In genomic region chr18:35064291-35064690, GRCh38 we compare ENCODE assay signal across 25 cellular contexts.
"Had no signal": no experiment of that assay in that cellular context is flagged by ENCODE, and none has a peak within 500 bp of the region (broad histone marks: within the 10 kb centered on the region; RNA-seq: fewer than 3 reads in every experiment).

No MANE protein-coding gene starts in this region.

- H3K36me3 ChIP-seq: adrenal gland had no signal

- H3K4me3 ChIP-seq: adrenal gland, SK-N-MC had no signal

- H3K27me3 Mint-ChIP-seq: activated CD4-positive, alpha-beta memory T cell treated with anti-CD3 and anti-CD28 coated beads for 36 hours; activated CD4-positive, alpha-beta T cell treated with anti-CD3 and anti-CD28 coated beads, Interleukin-2, amount 10 ng/mL, durations not matched to agents 7 days and 5 days; activated naive CD8-positive, alpha-beta T cell treated with anti-CD3 and anti-CD28 coated beads, Interleukin-2, amount 10 ng/mL, durations not matched to agents 7 days and 5 days; T-cell had no signal

- H3K9me3 ChIP-seq: adrenal gland had no signal

- H3K9me3 Mint-ChIP-seq: activated CD4-positive, alpha-beta memory T cell treated with anti-CD3 and anti-CD28 coated beads for 36 hours; activated CD4-positive, alpha-beta T cell treated with anti-CD3 and anti-CD28 coated beads, Interleukin-2, amount 10 ng/mL, durations not matched to agents 7 days and 5 days; activated naive CD4-positive, alpha-beta T cell treated with anti-CD3 and anti-CD28 coated beads for 36 hours; activated naive CD8-positive, alpha-beta T cell treated with anti-CD3 and anti-CD28 coated beads, Interleukin-2, amount 10 ng/mL, durations not matched to agents 7 days and 5 days; activated T-cell treated with anti-CD3 and anti-CD28 coated beads, Interleukin-2, amount 50 U/mL, for 4 hours; T-cell had no signal

- H3K27ac Mint-ChIP-seq: activated CD4-positive, alpha-beta memory T cell treated with anti-CD3 and anti-CD28 coated beads for 36 hours; activated CD4-positive, alpha-beta T cell treated with anti-CD3 and anti-CD28 coated beads, Interleukin-2, amount 10 ng/mL, durations not matched to agents 7 days and 5 days; activated naive CD4-positive, alpha-beta T cell treated with anti-CD3 and anti-CD28 coated beads for 36 hours; activated naive CD8-positive, alpha-beta T cell treated with anti-CD3 and anti-CD28 coated beads, Interleukin-2, amount 10 ng/mL, durations not matched to agents 7 days and 5 days; T-cell had no signal

- H3K4me3 Mint-ChIP-seq: activated CD4-positive, alpha-beta memory T cell treated with anti-CD3 and anti-CD28 coated beads for 36 hours; activated CD4-positive, alpha-beta T cell treated with anti-CD3 and anti-CD28 coated beads, Interleukin-2, amount 10 ng/mL, durations not matched to agents 7 days and 5 days; activated naive CD4-positive, alpha-beta T cell treated with anti-CD3 and anti-CD28 coated beads for 36 hours; activated naive CD8-positive, alpha-beta T cell treated with anti-CD3 and anti-CD28 coated beads, Interleukin-2, amount 10 ng/mL, durations not matched to agents 7 days and 5 days; activated T-cell treated with anti-CD3 and anti-CD28 coated beads, Interleukin-2, amount 50 U/mL, for 4 hours; T-cell had no signal

- H3K27ac ChIP-seq: adrenal gland, SK-N-MC, VCaP had no signal

- H3K27me3 ChIP-seq: adrenal gland had no signal

- DNase-seq: activated CD4-positive, alpha-beta memory T cell treated with anti-CD3 and anti-CD28 coated beads for 36 hours; activated CD4-positive, alpha-beta T cell treated with anti-CD3 and anti-CD28 coated beads, Interleukin-2, amount 10 ng/mL, durations not matched to agents 7 days and 5 days; activated CD4-positive, CD25-positive, alpha-beta regulatory T cell; activated CD8-positive, alpha-beta memory T cell treated with anti-CD3 and anti-CD28 coated beads for 24 hours; activated gamma-delta T cell; activated naive CD4-positive, alpha-beta T cell treated with anti-CD3 and anti-CD28 coated beads for 36 hours; activated naive CD8-positive, alpha-beta T cell treated with anti-CD3 and anti-CD28 coated beads, Interleukin-2, amount 10 ng/mL, durations not matched to agents 7 days and 5 days; activated T-cell treated with anti-CD3 and anti-CD28 coated beads, Interleukin-2, amount 50 U/mL, for 4 hours; adrenal gland; anterior cingulate cortex; KBM-7; NCI-H1092; NCI-H1417; NCI-H1930; NCI-H2171; NCI-H2227 treated with DMSO at 0.1 percent for 48 hours; NCI-H446 treated with DMSO at 0.1 percent for 48 hours; NCI-H524 treated with DMSO at 0.1 percent for 48 hours; NCI-H748 treated with DMSO at 0.1 percent for 48 hours; OCI-M1; T-cell had no signal

- ATAC-seq: activated T-cell treated with anti-CD3 and anti-CD28 coated beads, Interleukin-2, amount 50 U/mL, for 4 hours; Panc1; Right ventricle myocardium inferior; T-cell had no signal
